In the genomic region with DNA sequence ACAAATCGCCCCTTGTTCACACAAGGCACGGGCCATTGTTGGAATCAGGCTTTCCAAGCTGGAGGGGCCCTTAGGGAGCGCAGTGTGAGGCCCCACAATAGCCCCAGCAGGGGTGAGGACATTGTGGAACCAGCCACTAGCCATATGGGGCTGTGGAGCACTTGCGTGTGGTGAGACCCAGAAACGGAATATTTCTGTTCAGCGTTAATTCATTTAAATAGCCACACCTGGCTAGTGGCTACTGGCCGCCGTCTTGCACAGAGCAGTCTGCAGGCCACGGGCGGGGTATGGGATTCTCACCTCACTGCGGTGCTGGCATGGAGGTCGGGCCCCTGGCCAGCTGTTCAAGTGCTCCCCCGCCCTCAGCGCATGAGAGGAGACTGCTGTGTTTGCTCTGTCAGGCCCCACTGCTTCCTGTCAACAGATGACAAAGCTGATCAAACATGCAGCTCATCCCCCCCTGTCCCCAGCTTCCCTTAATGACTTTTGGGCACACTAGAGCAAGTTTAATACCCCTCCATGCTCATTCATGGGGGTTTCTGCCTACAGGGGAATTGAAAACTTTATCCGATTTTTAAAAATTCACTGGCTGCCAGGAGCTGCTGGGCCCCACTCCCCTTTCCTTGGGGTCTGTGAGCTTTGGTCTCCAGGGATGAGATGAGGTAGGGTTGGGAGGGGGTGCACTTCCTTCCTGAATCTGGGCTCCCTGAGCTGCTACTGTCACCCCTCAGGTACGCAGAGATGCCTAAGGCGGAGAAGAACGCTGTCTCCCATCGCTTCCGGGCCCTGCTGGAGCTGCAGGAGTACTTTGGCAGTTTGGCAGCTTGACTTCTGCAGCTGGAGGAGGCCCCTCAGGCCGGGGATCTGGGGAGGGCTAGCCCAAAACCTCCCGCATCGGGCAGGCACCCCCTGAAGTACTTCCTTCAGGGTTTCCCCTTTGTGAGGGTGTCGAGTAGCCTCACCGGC, we compare ENCODE assay signal across 1 cellular context.
TF ChIP-seq lines count a peak whose summit lies in the region.

No MANE protein-coding gene starts in this region.

TF ChIP-seq in HepG2, 621 proteins besides CTCF, POLR2A, EP300 and RAD21 (continued from another document and continues in another):
- TF ChIP-seq ZNF549 (CRISPR knock-in tag; IDR thresholded peaks at IDR 0.05) (no peak), PAWR (CRISPR knock-in tag; IDR thresholded peaks at IDR 0.05; ENCODE audit: borderline replicate concordance) (0 out of 2 replicates have a peak, but pooled peaks have one; percentile 91), BCL6 (CRISPR knock-in tag; IDR thresholded peaks at IDR 0.05) (peak; percentile 86), AHR (CRISPR knock-in tag; IDR thresholded peaks at IDR 0.05) (peak; percentile 66; the same call in 1 of the 2 replicates), TAF15 (IDR thresholded peaks at IDR 0.05; ENCODE audit: low read depth, low read length, poor library complexity, severe bottlenecking) (peak; percentile 37), ZNF264 (CRISPR knock-in tag; IDR thresholded peaks at IDR 0.05) (peak; percentile 95), STAT5B (CRISPR knock-in tag; IDR thresholded peaks at IDR 0.05) (peak; percentile 89; the same call in 1 of the 2 replicates), ZNF746 (CRISPR knock-in tag; IDR thresholded peaks at IDR 0.05) (peak; percentile 97; the same call in 1 of the 2 replicates), ZNF124 (CRISPR knock-in tag; IDR thresholded peaks at IDR 0.05) (peak; percentile 85), KLF16 (CRISPR knock-in tag; IDR thresholded peaks at IDR 0.05) (peak in 1 of 2 experiments; percentile 98; a peak in 2 of 4 replicates), ZNF17 (CRISPR knock-in tag; IDR thresholded peaks at IDR 0.05) (no peak), RFX1 (IDR thresholded peaks at IDR 0.05) (no peak), NFE2 (CRISPR knock-in tag; IDR thresholded peaks at IDR 0.05) (no peak), ZNF841 (CRISPR knock-in tag; IDR thresholded peaks at IDR 0.05; ENCODE audit: borderline replicate concordance) (0 out of 2 replicates have a peak, but pooled peaks have one; percentile 17), ZSCAN12 (CRISPR knock-in tag; IDR thresholded peaks at IDR 0.05) (0 out of 2 replicates have a peak, but pooled peaks have one; percentile 23), YEATS4 (CRISPR knock-in tag; IDR thresholded peaks at IDR 0.05; ENCODE audit: borderline replicate concordance) (peak; percentile 92), ZNF44 (CRISPR knock-in tag; IDR thresholded peaks at IDR 0.05) (peak; percentile 92), RBAK (CRISPR knock-in tag; IDR thresholded peaks at IDR 0.05) (0 out of 2 replicates have a peak, but pooled peaks have one; percentile 81), ZNF235 (CRISPR knock-in tag; IDR thresholded peaks at IDR 0.05; ENCODE audit: borderline replicate concordance) (no peak), HOXA7 (CRISPR knock-in tag; IDR thresholded peaks at IDR 0.05) (no peak), ARHGAP35 (CRISPR knock-in tag; IDR thresholded peaks at IDR 0.05; ENCODE audit: borderline replicate concordance) (peak; percentile 78; the same call in 1 of the 2 replicates)
- TF ChIP-seq, protein P1, sequence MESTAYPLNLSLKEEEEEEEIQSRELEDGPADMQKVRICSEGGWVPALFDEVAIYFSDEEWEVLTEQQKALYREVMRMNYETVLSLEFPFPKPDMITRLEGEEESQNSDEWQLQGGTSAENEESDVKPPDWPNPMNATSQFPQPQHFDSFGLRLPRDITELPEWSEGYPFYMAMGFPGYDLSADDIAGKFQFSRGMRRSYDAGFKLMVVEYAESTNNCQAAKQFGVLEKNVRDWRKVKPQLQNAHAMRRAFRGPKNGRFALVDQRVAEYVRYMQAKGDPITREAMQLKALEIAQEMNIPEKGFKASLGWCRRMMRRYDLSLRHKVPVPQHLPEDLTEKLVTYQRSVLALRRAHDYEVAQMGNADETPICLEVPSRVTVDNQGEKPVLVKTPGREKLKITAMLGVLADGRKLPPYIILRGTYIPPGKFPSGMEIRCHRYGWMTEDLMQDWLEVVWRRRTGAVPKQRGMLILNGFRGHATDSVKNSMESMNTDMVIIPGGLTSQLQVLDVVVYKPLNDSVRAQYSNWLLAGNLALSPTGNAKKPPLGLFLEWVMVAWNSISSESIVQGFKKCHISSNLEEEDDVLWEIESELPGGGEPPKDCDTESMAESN (CRISPR knock-in tag; conservative IDR thresholded peaks at IDR 0.05), result peak; percentile 94
- TF ChIP-seq, protein P2, sequence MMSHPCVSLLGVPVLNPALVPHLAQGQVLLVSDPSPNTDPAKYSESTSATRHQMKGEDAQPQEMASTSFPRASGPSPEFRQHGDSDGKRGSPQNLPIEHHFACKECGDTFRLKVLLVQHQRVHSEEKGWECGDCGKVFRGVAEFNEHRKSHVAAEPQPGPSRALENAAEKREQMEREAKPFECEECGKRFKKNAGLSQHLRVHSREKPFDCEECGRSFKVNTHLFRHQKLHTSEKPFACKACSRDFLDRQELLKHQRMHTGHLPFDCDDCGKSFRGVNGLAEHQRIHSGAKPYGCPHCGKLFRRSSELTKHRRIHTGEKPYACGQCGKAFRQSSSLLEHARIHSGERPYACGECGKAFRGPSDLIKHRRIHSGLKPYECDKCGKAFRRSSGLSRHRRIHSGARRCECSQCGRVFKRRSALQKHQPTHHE (CRISPR knock-in tag; IDR thresholded peaks at IDR 0.05; ENCODE audit: borderline replicate concordance), result peak; percentile 98; the same call in 1 of the 2 replicates
- TF ChIP-seq, protein P3, sequence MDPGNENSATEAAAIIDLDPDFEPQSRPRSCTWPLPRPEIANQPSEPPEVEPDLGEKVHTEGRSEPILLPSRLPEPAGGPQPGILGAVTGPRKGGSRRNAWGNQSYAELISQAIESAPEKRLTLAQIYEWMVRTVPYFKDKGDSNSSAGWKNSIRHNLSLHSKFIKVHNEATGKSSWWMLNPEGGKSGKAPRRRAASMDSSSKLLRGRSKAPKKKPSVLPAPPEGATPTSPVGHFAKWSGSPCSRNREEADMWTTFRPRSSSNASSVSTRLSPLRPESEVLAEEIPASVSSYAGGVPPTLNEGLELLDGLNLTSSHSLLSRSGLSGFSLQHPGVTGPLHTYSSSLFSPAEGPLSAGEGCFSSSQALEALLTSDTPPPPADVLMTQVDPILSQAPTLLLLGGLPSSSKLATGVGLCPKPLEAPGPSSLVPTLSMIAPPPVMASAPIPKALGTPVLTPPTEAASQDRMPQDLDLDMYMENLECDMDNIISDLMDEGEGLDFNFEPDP (CRISPR knock-in tag; conservative IDR thresholded peaks at IDR 0.05), result no peak
- TF ChIP-seq, protein P4, sequence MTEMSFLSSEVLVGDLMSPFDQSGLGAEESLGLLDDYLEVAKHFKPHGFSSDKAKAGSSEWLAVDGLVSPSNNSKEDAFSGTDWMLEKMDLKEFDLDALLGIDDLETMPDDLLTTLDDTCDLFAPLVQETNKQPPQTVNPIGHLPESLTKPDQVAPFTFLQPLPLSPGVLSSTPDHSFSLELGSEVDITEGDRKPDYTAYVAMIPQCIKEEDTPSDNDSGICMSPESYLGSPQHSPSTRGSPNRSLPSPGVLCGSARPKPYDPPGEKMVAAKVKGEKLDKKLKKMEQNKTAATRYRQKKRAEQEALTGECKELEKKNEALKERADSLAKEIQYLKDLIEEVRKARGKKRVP (CRISPR knock-in tag; IDR thresholded peaks at IDR 0.05), result peak in 1 of 2 experiments; percentile 84; a peak in 2 of 4 replicates
- TF ChIP-seq, protein P5, sequence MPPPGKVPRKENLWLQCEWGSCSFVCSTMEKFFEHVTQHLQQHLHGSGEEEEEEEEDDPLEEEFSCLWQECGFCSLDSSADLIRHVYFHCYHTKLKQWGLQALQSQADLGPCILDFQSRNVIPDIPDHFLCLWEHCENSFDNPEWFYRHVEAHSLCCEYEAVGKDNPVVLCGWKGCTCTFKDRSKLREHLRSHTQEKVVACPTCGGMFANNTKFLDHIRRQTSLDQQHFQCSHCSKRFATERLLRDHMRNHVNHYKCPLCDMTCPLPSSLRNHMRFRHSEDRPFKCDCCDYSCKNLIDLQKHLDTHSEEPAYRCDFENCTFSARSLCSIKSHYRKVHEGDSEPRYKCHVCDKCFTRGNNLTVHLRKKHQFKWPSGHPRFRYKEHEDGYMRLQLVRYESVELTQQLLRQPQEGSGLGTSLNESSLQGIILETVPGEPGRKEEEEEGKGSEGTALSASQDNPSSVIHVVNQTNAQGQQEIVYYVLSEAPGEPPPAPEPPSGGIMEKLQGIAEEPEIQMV (CRISPR knock-in tag; IDR thresholded peaks at IDR 0.05; ENCODE audit: low read depth), result peak; percentile 91
- TF ChIP-seq, protein P6, sequence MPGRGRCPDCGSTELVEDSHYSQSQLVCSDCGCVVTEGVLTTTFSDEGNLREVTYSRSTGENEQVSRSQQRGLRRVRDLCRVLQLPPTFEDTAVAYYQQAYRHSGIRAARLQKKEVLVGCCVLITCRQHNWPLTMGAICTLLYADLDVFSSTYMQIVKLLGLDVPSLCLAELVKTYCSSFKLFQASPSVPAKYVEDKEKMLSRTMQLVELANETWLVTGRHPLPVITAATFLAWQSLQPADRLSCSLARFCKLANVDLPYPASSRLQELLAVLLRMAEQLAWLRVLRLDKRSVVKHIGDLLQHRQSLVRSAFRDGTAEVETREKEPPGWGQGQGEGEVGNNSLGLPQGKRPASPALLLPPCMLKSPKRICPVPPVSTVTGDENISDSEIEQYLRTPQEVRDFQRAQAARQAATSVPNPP (CRISPR knock-in tag; IDR thresholded peaks at IDR 0.05), result peak; percentile 72
- TF ChIP-seq, protein P7, sequence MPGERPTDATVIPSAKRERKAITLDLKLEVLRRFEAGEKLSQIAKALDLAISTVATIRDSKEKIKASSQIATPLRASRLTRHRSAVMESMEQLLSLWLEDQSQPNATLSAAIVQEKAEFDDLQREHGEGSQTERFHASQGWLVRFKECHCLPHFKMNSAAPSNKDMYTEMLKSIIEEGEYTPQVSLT (CRISPR knock-in tag; IDR thresholded peaks at IDR 0.05; ENCODE audit: borderline replicate concordance, low read depth), result no peak; the same call in 1 of the 2 replicates
- TF ChIP-seq, protein P8, sequence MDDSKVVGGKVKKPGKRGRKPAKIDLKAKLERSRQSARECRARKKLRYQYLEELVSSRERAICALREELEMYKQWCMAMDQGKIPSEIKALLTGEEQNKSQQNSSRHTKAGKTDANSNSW (CRISPR knock-in tag; IDR thresholded peaks at IDR 0.05; ENCODE audit: borderline replicate concordance), result 0 out of 2 replicates have a peak, but pooled peaks have one; percentile 39
- TF ChIP-seq, protein P9, sequence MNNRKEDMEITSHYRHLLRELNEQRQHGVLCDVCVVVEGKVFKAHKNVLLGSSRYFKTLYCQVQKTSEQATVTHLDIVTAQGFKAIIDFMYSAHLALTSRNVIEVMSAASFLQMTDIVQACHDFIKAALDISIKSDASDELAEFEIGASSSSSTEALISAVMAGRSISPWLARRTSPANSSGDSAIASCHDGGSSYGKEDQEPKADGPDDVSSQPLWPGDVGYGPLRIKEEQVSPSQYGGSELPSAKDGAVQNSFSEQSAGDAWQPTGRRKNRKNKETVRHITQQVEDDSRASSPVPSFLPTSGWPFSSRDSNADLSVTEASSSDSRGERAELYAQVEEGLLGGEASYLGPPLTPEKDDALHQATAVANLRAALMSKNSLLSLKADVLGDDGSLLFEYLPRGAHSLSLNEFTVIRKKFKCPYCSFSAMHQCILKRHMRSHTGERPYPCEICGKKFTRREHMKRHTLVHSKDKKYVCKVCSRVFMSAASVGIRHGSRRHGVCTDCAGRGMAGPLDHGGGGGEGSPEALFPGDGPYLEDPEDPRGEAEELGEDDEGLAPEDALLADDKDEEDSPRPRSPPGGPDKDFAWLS (CRISPR knock-in tag; IDR thresholded peaks at IDR 0.05; ENCODE audit: borderline replicate concordance), result peak; percentile 98; the same call in 1 of the 2 replicates
- TF ChIP-seq, protein P10, sequence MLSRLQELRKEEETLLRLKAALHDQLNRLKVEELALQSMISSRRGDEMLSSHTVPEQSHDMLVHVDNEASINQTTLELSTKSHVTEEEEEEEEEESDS (CRISPR knock-in tag; IDR thresholded peaks at IDR 0.05; ENCODE audit: borderline replicate concordance), result peak; percentile 54; the same call in 1 of the 2 replicates
- TF ChIP-seq, protein P11, sequence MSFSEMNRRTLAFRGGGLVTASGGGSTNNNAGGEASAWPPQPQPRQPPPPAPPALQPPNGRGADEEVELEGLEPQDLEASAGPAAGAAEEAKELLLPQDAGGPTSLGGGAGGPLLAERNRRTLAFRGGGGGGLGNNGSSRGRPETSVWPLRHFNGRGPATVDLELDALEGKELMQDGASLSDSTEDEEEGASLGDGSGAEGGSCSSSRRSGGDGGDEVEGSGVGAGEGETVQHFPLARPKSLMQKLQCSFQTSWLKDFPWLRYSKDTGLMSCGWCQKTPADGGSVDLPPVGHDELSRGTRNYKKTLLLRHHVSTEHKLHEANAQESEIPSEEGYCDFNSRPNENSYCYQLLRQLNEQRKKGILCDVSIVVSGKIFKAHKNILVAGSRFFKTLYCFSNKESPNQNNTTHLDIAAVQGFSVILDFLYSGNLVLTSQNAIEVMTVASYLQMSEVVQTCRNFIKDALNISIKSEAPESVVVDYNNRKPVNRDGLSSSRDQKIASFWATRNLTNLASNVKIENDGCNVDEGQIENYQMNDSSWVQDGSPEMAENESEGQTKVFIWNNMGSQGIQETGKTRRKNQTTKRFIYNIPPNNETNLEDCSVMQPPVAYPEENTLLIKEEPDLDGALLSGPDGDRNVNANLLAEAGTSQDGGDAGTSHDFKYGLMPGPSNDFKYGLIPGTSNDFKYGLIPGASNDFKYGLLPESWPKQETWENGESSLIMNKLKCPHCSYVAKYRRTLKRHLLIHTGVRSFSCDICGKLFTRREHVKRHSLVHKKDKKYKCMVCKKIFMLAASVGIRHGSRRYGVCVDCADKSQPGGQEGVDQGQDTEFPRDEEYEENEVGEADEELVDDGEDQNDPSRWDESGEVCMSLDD (CRISPR knock-in tag; IDR thresholded peaks at IDR 0.05; ENCODE audit: borderline replicate concordance), result peak; percentile 79; the same call in 1 of the 2 replicates
- TF ChIP-seq, protein P12, sequence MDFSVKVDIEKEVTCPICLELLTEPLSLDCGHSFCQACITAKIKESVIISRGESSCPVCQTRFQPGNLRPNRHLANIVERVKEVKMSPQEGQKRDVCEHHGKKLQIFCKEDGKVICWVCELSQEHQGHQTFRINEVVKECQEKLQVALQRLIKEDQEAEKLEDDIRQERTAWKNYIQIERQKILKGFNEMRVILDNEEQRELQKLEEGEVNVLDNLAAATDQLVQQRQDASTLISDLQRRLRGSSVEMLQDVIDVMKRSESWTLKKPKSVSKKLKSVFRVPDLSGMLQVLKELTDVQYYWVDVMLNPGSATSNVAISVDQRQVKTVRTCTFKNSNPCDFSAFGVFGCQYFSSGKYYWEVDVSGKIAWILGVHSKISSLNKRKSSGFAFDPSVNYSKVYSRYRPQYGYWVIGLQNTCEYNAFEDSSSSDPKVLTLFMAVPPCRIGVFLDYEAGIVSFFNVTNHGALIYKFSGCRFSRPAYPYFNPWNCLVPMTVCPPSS (IDR thresholded peaks at IDR 0.05), result no peak
- TF ChIP-seq, protein P13, sequence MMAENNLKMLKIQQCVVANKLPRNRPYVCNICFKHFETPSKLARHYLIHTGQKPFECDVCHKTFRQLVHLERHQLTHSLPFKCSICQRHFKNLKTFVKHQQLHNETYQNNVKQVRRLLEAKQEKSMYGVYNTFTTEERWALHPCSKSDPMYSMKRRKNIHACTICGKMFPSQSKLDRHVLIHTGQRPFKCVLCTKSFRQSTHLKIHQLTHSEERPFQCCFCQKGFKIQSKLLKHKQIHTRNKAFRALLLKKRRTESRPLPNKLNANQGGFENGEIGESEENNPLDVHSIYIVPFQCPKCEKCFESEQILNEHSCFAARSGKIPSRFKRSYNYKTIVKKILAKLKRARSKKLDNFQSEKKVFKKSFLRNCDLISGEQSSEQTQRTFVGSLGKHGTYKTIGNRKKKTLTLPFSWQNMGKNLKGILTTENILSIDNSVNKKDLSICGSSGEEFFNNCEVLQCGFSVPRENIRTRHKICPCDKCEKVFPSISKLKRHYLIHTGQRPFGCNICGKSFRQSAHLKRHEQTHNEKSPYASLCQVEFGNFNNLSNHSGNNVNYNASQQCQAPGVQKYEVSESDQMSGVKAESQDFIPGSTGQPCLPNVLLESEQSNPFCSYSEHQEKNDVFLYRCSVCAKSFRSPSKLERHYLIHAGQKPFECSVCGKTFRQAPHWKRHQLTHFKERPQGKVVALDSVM (CRISPR knock-in tag; IDR thresholded peaks at IDR 0.05), result peak; percentile 73
